10 cellular contexts compared by ENCODE assay signal in genomic region chr9:135886147-135886981, GRCh38. TPM values are rescaled to one million over a fixed set of nuclear protein-coding genes. Genes with fewer than 3 reads are reported as not detected.
A peak's percentile ranks its signal among the peaks of the same experiment; 100 is the strongest.
DNase-seq lines count a peak whose midpoint lies in the region; ATAC-seq, FAIRE-seq and TF ChIP-seq lines count a peak whose summit lies in the region.
"Had no signal": no experiment of that assay in that cellular context is flagged by ENCODE, and none has a peak within 500 bp of the region (broad histone marks: within the 10 kb centered on the region; RNA-seq: fewer than 3 reads in every experiment).

No MANE protein-coding gene starts in this region.

- peak overlapping the region; percentile 82 for H3K4me3 Mint-ChIP-seq in activated naive CD8-positive, alpha-beta T cell
- H3K4me3 Mint-ChIP-seq in activated naive CD8-positive, alpha-beta T cell treated with anti-CD3 and anti-CD28 coated beads, Interleukin-2, amount 50 U/mL, for 24 hours = no peak overlapping the region
- H3K4me3 Mint-ChIP-seq in activated naive CD8-positive, alpha-beta T cell treated with anti-CD3 and anti-CD28 coated beads for 36 hours = no peak overlapping the region

- no peaks in the 10 kb centered on the region for H3K27me3 ChIP-seq in stomach

- no peak for TF ChIP-seq EP300 in stomach (IDR thresholded peaks at IDR 0.05)

- no peak for FAIRE-seq in H54 (lab: Jason Lieb, UNC)

- peaks cover 54% of the 10 kb centered on the region for H3K4me1 Mint-ChIP-seq in activated naive CD8-positive, alpha-beta T cell (ENCODE audit: low read depth)
- H3K4me1 Mint-ChIP-seq in activated naive CD8-positive, alpha-beta T cell treated with anti-CD3 and anti-CD28 coated beads, Interleukin-2, amount 50 U/mL, for 24 hours = peaks cover 54% of the 10 kb centered on the region
- peaks cover 50% of the 10 kb centered on the region for H3K4me1 Mint-ChIP-seq in activated naive CD8-positive, alpha-beta T cell treated with anti-CD3 and anti-CD28 coated beads for 36 hours

- no peaks in the 10 kb centered on the region for H3K27me3 Mint-ChIP-seq in activated naive CD8-positive, alpha-beta T cell
- H3K27me3 Mint-ChIP-seq in activated naive CD8-positive, alpha-beta T cell treated with anti-CD3 and anti-CD28 coated beads, Interleukin-2, amount 50 U/mL, for 24 hours = no peaks in the 10 kb centered on the region
- no peaks in the 10 kb centered on the region for H3K27me3 Mint-ChIP-seq in activated naive CD8-positive, alpha-beta T cell treated with anti-CD3 and anti-CD28 coated beads for 36 hours

- no peaks in the 10 kb centered on the region for H3K36me3 Mint-ChIP-seq in activated naive CD8-positive, alpha-beta T cell
- no peaks in the 10 kb centered on the region for H3K36me3 Mint-ChIP-seq in activated naive CD8-positive, alpha-beta T cell treated with anti-CD3 and anti-CD28 coated beads, Interleukin-2, amount 50 U/mL, for 24 hours (ENCODE audit: low read depth)
- no peaks in the 10 kb centered on the region for H3K36me3 Mint-ChIP-seq in activated naive CD8-positive, alpha-beta T cell treated with anti-CD3 and anti-CD28 coated beads for 36 hours

- H3K4me3 ChIP-seq in stomach = no peak overlapping the region

- H3K36me3 ChIP-seq in stomach = peaks cover 0 to 15% (median 11%) of the 10 kb centered on the region in 4 donors

- H3K9me3 Mint-ChIP-seq in activated naive CD8-positive, alpha-beta T cell (ENCODE audit: low read depth) = no peaks in the 10 kb centered on the region
- H3K9me3 Mint-ChIP-seq in activated naive CD8-positive, alpha-beta T cell treated with anti-CD3 and anti-CD28 coated beads, Interleukin-2, amount 50 U/mL, for 24 hours = no peaks in the 10 kb centered on the region
- no peaks in the 10 kb centered on the region for H3K9me3 Mint-ChIP-seq in activated naive CD8-positive, alpha-beta T cell treated with anti-CD3 and anti-CD28 coated beads for 36 hours

- H3K27ac ChIP-seq in stomach = no peak overlapping the region

- ATAC-seq in activated naive CD8-positive, alpha-beta T cell treated with anti-CD3 and anti-CD28 coated beads, Interleukin-2, amount 50 U/mL, for 24 hours = no peak

- TF ChIP-seq POLR2A in stomach (IDR thresholded peaks at IDR 0.05) (no peak), H54 (IDR thresholded peaks at IDR 0.05; ENCODE audit: low read depth, low read length) (no peak)

- WGBS in stomach, 5 donors = 82 to 90% (median 87%) methylated on average over 21 of the region's 21 CpGs

- DNase-seq in activated naive CD8-positive, alpha-beta T cell treated with anti-CD3 and anti-CD28 coated beads, Interleukin-2, amount 50 U/mL, for 24 hours = no peak
- DNase-seq in activated naive CD8-positive, alpha-beta T cell treated with anti-CD3 and anti-CD28 coated beads for 36 hours = no peak
- peak; percentile 66 for DNase-seq in medulla oblongata (ENCODE audit: extremely low spot score)
- peak; percentile 4 for DNase-seq in stomach
- DNase-seq in AG08395 (ENCODE audit: low spot score) = no peak
- DNase-seq in H54 (ENCODE audit: insufficient read length, low spot score) = no peak
- no peak for DNase-seq in retina
- DNase-seq: mesendoderm, NCI-H2029 had no signal

- peak overlapping the region; percentile 88 for H3K27ac Mint-ChIP-seq in activated naive CD8-positive, alpha-beta T cell
- no peak overlapping the region for H3K27ac Mint-ChIP-seq in activated naive CD8-positive, alpha-beta T cell treated with anti-CD3 and anti-CD28 coated beads, Interleukin-2, amount 50 U/mL, for 24 hours
- H3K27ac Mint-ChIP-seq in activated naive CD8-positive, alpha-beta T cell treated with anti-CD3 and anti-CD28 coated beads for 36 hours = peak overlapping the region; percentile 76

- intact Hi-C loops in stomach (cut with DNase I; ENCODE audit: low total_unique reads) = no loop called here

- no peak for TF ChIP-seq CTCF in stomach (IDR thresholded peaks at IDR 0.05)

- H3K9me3 ChIP-seq in stomach = no peaks in the 10 kb centered on the region

- H3K4me1 ChIP-seq in stomach = peaks cover 50 to 75% (median 61%) of the 10 kb centered on the region in 4 donors

RNA-seq across cellular contexts. Expression of gene CAMSAP1, which starts 21.0 kb away (rescaled TPM):
- 10 to 100 TPM; 19.9 to 21.8 TPM for total RNA-seq in activated naive CD8-positive, alpha-beta T cell treated with anti-CD3 and anti-CD28 coated beads for 36 hours
- 100 to 1,000 TPM in 1 of 5 donors, 10 to 100 TPM in 4; 10.5 to 238 (median 15.4) TPM for total RNA-seq in stomach
- 1 to 10 TPM; 2.4 to 7.2 (median 3.7) TPM for polyA plus RNA-seq in stomach

Comparison
In these comparisons a context has a peak if more than half of its experiments do, and no peak if none do; other contexts are left out.
1. DNase-seq: peak in medulla oblongata (single experiment) and stomach (single experiment); none in activated naive CD8-positive, alpha-beta T cell treated with anti-CD3 and anti-CD28 coated beads, Interleukin-2, amount 50 U/mL, for 24 hours (single experiment), activated naive CD8-positive, alpha-beta T cell treated with anti-CD3 and anti-CD28 coated beads for 36 hours (single experiment), AG08395 (single experiment), H54 (single experiment) and retina (single experiment).